ENCODE assay signal across 8 cellular contexts in the genomic region with DNA sequence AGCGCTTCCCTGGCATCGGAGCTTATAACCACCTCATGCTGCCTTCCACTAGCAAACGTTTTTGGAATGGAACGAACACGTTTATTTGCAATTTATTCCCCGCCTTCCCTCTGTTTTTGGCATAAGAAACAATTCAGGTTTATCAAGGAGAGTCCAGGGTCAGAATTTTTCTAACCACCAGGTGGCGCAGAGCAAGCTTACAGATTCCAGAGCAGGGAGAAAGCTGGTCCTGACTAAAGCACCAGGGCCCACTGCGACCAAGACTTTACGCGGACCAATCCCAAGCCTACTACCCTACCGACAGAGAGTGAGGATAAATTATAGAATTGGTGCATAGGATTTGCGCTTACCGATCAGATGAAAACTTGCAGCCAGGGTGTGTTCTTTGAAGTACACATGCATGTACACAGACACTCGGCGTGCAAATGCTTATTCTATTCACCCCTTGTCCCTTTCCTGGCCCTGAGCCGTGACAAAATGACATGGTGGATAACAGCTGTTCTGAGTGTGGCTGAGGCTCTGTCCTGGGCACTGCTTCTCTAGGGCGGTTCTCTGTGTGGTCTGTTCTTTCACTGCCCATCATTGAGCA. TPM values are rescaled to one million over a fixed set of nuclear protein-coding genes. Genes with fewer than 3 reads are reported as not detected.
A peak's percentile ranks its signal among the peaks of the same experiment; 100 is the strongest.
DNase-seq lines count a peak whose midpoint lies in the region; ATAC-seq and TF ChIP-seq lines count a peak whose summit lies in the region.

No MANE protein-coding gene starts in this region.

- H3K9ac ChIP-seq in mucosa of rectum (ENCODE audit: low read depth in 1 of 2, low read length in 2 of 2): peak overlapping the region; percentile 4 to 37

- TF ChIP-seq CTCF in epithelial cell of proximal tubule (conservative IDR thresholded peaks at IDR 0.05; ENCODE audit: low read depth, low read length): peak; percentile 83

- H3K4me3 ChIP-seq in epithelial cell of proximal tubule (ENCODE audit: low read depth, low read length) (peak overlapping the region; percentile 34), mucosa of rectum (ENCODE audit: low read length in 2 of 2) (peak overlapping the region in 1 of 2 donors; percentile 56)

- H3K9me3 ChIP-seq in mucosa of rectum (ENCODE audit: control insufficient read depth in 2 of 2, low read length in 2 of 2): no peaks in the 10 kb centered on the region

- H3K9me3 Mint-ChIP-seq in activated CD8-positive, alpha-beta memory T cell treated with anti-CD3 and anti-CD28 coated beads, Interleukin-2, amount 10 ng/mL, durations not matched to agents 7 days and 5 days (ENCODE audit: low read depth): no peaks in the 10 kb centered on the region
- no peaks in the 10 kb centered on the region for H3K9me3 Mint-ChIP-seq in stimulated activated effector memory CD8-positive, alpha-beta T cell treated with anti-CD3 and anti-CD28 coated beads, Interleukin-12 subunit alpha, Interleukin-12 subunit beta, amount 100 ng/mL, for 72 hours

- CTCF ChIA-PET in activated CD8-positive, alpha-beta memory T cell treated with anti-CD3 and anti-CD28 coated beads, Interleukin-2, amount 10 ng/mL, durations not matched to agents 7 days and 5 days (lab: Charles Lee): interaction anchor here (0.8 to 3.0 kb wide), 8 partner anchors 8 to 593 kb away, joined by 3 to 26 read pairs (median 4); no protein-coding TSS in a partner anchor

- no peaks in the 10 kb centered on the region for H3K27me3 ChIP-seq in mucosa of rectum (ENCODE audit: control insufficient read depth in 2 of 2, insufficient read depth in 2 of 2, low read length in 2 of 2)

- no peak overlapping the region for H3K27ac Mint-ChIP-seq in activated CD8-positive, alpha-beta memory T cell treated with anti-CD3 and anti-CD28 coated beads, Interleukin-2, amount 10 ng/mL, durations not matched to agents 7 days and 5 days
- H3K27ac Mint-ChIP-seq in stimulated activated effector memory CD8-positive, alpha-beta T cell treated with anti-CD3 and anti-CD28 coated beads, Interleukin-12 subunit alpha, Interleukin-12 subunit beta, amount 100 ng/mL, for 72 hours: no peak overlapping the region

- peaks cover 11 to 20% of the 10 kb centered on the region in 2 donors for H3K36me3 ChIP-seq in mucosa of rectum (ENCODE audit: control insufficient read depth in 2 of 2, insufficient read depth in 2 of 2, low read length in 2 of 2)

- peaks cover 3% of the 10 kb centered on the region for H3K4me1 Mint-ChIP-seq in activated CD8-positive, alpha-beta memory T cell treated with anti-CD3 and anti-CD28 coated beads, Interleukin-2, amount 10 ng/mL, durations not matched to agents 7 days and 5 days
- H3K4me1 Mint-ChIP-seq in stimulated activated effector memory CD8-positive, alpha-beta T cell treated with anti-CD3 and anti-CD28 coated beads, Interleukin-12 subunit alpha, Interleukin-12 subunit beta, amount 100 ng/mL, for 72 hours: peaks cover 18% of the 10 kb centered on the region

- H3K27me3 Mint-ChIP-seq in activated CD8-positive, alpha-beta memory T cell treated with anti-CD3 and anti-CD28 coated beads, Interleukin-2, amount 10 ng/mL, durations not matched to agents 7 days and 5 days: no peaks in the 10 kb centered on the region

- no peak overlapping the region for H3K4me3 Mint-ChIP-seq in activated CD8-positive, alpha-beta memory T cell treated with anti-CD3 and anti-CD28 coated beads, Interleukin-2, amount 10 ng/mL, durations not matched to agents 7 days and 5 days
- H3K4me3 Mint-ChIP-seq in stimulated activated effector memory CD8-positive, alpha-beta T cell treated with anti-CD3 and anti-CD28 coated beads, Interleukin-12 subunit alpha, Interleukin-12 subunit beta, amount 100 ng/mL, for 72 hours: peak overlapping the region; percentile 42

- no peak overlapping the region for H3K27ac ChIP-seq in mucosa of rectum (ENCODE audit: low read depth in 2 of 2, low read length in 2 of 2)

- H3K4me1 ChIP-seq in mucosa of rectum (ENCODE audit: control insufficient read depth in 2 of 2, insufficient read depth in 2 of 2, low read length in 2 of 2): peaks cover 0 to 5% of the 10 kb centered on the region in 2 donors

- H3K36me3 Mint-ChIP-seq in activated CD8-positive, alpha-beta memory T cell treated with anti-CD3 and anti-CD28 coated beads, Interleukin-2, amount 10 ng/mL, durations not matched to agents 7 days and 5 days: peaks cover 10% of the 10 kb centered on the region
- H3K36me3 Mint-ChIP-seq in stimulated activated effector memory CD8-positive, alpha-beta T cell treated with anti-CD3 and anti-CD28 coated beads, Interleukin-12 subunit alpha, Interleukin-12 subunit beta, amount 100 ng/mL, for 72 hours: peaks cover 13% of the 10 kb centered on the region

- peak; percentile 52 for DNase-seq in NCI-H1436 (lab: John Stamatoyannopoulos, UW)
- DNase-seq in NCI-H1436 treated with DMSO at 0.1 percent for 48 hours (lab: John Stamatoyannopoulos, UW): no peak
- DNase-seq in NCI-H748 (lab: John Stamatoyannopoulos, UW; ENCODE audit: unreplicated experiment): peak; percentile 79
- peak; percentile 69 for DNase-seq in activated CD8-positive, alpha-beta memory T cell treated with anti-CD3 and anti-CD28 coated beads, Interleukin-2, amount 10 ng/mL, durations not matched to agents 7 days and 5 days
- peak; percentile 22 for DNase-seq in epithelial cell of proximal tubule (ENCODE audit: low read depth)
- DNase-seq in stimulated activated effector memory CD8-positive, alpha-beta T cell treated with anti-CD3 and anti-CD28 coated beads, Interleukin-12 subunit alpha, Interleukin-12 subunit beta, amount 100 ng/mL, for 72 hours (ENCODE audit: low spot score in 2 of 2): peak; percentile 40 to 78

- ATAC-seq in HG03354 (IDR thresholded peaks at IDR 0.05; ENCODE audit: poor library complexity, severe bottlenecking, unreplicated experiment): peak; percentile 72
- peak; percentile 69 for ATAC-seq in activated CD8-positive, alpha-beta memory T cell treated with anti-CD3 and anti-CD28 coated beads, Interleukin-2, amount 10 ng/mL, durations not matched to agents 7 days and 5 days
- ATAC-seq in stimulated activated effector memory CD8-positive, alpha-beta T cell treated with anti-CD3 and anti-CD28 coated beads, Interleukin-12 subunit alpha, Interleukin-12 subunit beta, amount 100 ng/mL, for 72 hours: peak; percentile 60

RNA-seq across cellular contexts. Expression of gene NAPG, which starts 34.7 kb away (rescaled TPM):
- total RNA-seq in activated CD8-positive, alpha-beta memory T cell treated with anti-CD3 and anti-CD28 coated beads, Interleukin-2, amount 10 ng/mL, durations not matched to agents 7 days and 5 days: 10 to 100 TPM; 33.5 to 35.5 TPM
- total RNA-seq in epithelial cell of proximal tubule: 26.0 and 29.5 TPM in 2 replicates
